Comparison of ENCODE assay signal across 30 cellular contexts in the genomic region with DNA sequence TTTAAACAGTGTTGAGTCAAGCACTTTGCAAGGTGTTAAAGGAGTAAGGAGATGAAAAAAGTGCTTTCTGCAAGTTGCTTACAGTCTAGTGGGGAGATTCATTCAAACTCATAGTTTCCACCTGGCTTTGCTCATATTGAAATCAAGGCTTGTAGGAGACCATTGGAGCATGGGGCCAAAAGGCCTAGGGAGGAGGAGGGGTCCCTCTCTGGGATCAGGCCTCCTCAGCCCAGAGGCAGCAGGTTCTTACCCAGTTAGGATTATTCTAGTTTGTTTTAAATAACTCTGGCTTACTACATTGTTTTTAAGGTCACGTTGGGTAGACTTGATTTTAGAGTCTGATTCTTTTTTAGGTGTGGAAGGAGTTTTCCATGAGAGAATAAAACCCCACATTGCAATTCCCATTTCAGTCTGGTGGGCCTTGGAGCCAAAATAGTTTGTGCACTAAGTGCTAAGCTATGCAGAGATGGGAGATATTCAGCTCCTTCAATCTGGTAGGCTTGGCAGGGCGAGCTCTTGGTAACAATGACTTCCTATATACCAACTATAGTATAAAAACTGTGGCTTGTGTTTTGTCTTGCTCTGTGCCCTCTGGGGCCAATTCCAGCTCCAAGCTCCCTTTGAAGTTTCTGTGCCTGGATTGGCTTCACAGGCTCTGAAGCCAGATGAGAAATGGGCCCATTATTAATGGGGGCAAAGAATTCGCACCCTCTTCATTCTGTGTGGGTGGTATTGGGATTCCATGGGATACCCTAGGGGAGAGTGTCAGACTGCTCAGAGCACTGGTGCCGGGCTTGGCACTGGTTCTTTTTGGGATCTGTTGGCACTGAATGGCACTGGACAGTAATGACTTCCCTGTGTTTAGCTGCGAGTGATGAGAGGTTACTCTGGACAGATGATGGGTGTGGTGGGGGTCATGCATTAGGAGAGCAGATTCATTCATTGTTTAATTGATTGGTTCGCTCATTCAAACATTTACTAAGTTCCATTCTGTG.
"Had no signal": no experiment of that assay in that cellular context is flagged by ENCODE, and none has a peak within 500 bp of the region (broad histone marks: within the 10 kb centered on the region; RNA-seq: fewer than 3 reads in every experiment).

No MANE protein-coding gene starts in this region.

- FAIRE-seq: endometrium, islet of Langerhans, small intestine had no signal

- H3K27ac Mint-ChIP-seq: memory B cell; nephron; stimulated activated naive B cell treated with anti-CD40 and anti-IgM and Interleukin-4, amounts not matched to agents 10 μg/mL and 1 μg/mL and 100 μg/mL, for 72 hours; stimulated activated naive CD8-positive, alpha-beta T cell treated with anti-CD3 and anti-CD28 coated beads, Interleukin-15, Interleukin-2, amounts not matched to agents 100 ng/mL and 50 ng/mL, for 24 hours had no signal

- H3K36me3 Mint-ChIP-seq: memory B cell; stimulated activated naive B cell treated with anti-CD40 and anti-IgM and Interleukin-4, amounts not matched to agents 10 μg/mL and 1 μg/mL and 100 μg/mL, for 72 hours had no signal

- ATAC-seq: heart right ventricle; left colon; psoas muscle; right cardiac atrium; stimulated activated naive B cell treated with anti-CD40 and anti-IgM and Interleukin-4, amounts not matched to agents 10 μg/mL and 1 μg/mL and 100 μg/mL, for 72 hours; upper lobe of right lung had no signal

- H3K27me3 ChIP-seq: ovary, tibial nerve, upper lobe of right lung, uterus had no signal

- H3K27me3 Mint-ChIP-seq: stimulated activated naive CD8-positive, alpha-beta T cell treated with anti-CD3 and anti-CD28 coated beads, Interleukin-15, Interleukin-2, amounts not matched to agents 100 ng/mL and 50 ng/mL, for 24 hours had no signal

- H3K4me3 ChIP-seq: coronary artery, esophagus squamous epithelium, heart right ventricle, lung, ovary, psoas muscle, thoracic aorta, tibial nerve, upper lobe of right lung, uterus had no signal

- H3K4me1 Mint-ChIP-seq: memory B cell; nephron; stimulated activated naive B cell treated with anti-CD40 and anti-IgM and Interleukin-4, amounts not matched to agents 10 μg/mL and 1 μg/mL and 100 μg/mL, for 72 hours had no signal

- H3K9me3 Mint-ChIP-seq: nephron; stimulated activated naive B cell treated with anti-CD40 and anti-IgM and Interleukin-4, amounts not matched to agents 10 μg/mL and 1 μg/mL and 100 μg/mL, for 72 hours; stimulated activated naive CD8-positive, alpha-beta T cell treated with anti-CD3 and anti-CD28 coated beads, Interleukin-15, Interleukin-2, amounts not matched to agents 100 ng/mL and 50 ng/mL, for 24 hours had no signal

- H3K4me3 Mint-ChIP-seq: memory B cell; nephron; stimulated activated naive B cell treated with anti-CD40 and anti-IgM and Interleukin-4, amounts not matched to agents 10 μg/mL and 1 μg/mL and 100 μg/mL, for 72 hours; stimulated activated naive CD8-positive, alpha-beta T cell treated with anti-CD3 and anti-CD28 coated beads, Interleukin-15, Interleukin-2, amounts not matched to agents 100 ng/mL and 50 ng/mL, for 24 hours had no signal

- H3K36me3 ChIP-seq: esophagus squamous epithelium, heart right ventricle, ovary, thoracic aorta, tibial nerve, upper lobe of right lung, uterus had no signal

- DNase-seq: dermis blood vessel endothelial cell; effector memory CD4-positive, alpha-beta T cell; erythroblast; esophagus squamous epithelium; foreskin melanocyte; glutamatergic neuron; heart right ventricle; hippocampal formation; kidney glomerular epithelial cell; left colon; nucleus accumbens; ovary; posterior cingulate gyrus; psoas muscle; right cardiac atrium; small intestine; stimulated activated CD4-positive, alpha-beta T cell treated with anti-CD3 and anti-CD28 coated beads, Interleukin-15, amount 100 ng/mL, for 24 hours; stimulated activated CD4-positive, alpha-beta T cell treated with anti-CD3 and anti-CD28 coated beads, Interleukin-2, amount 100 ng/mL, for 48 hours; stimulated activated naive B cell treated with anti-CD40 and anti-IgM and Interleukin-4, amounts not matched to agents 10 μg/mL and 1 μg/mL and 100 μg/mL, for 72 hours; upper lobe of right lung; uterus had no signal

- H3K4me1 ChIP-seq: esophagus squamous epithelium, heart right ventricle, psoas muscle, tibial nerve, upper lobe of right lung, uterus had no signal

- H3K9me3 ChIP-seq: esophagus squamous epithelium, heart right ventricle, ovary, psoas muscle, thoracic aorta, tibial nerve, upper lobe of right lung, uterus had no signal

- H3K27ac ChIP-seq: coronary artery, esophagus squamous epithelium, heart right ventricle, ovary, psoas muscle, thoracic aorta, tibial nerve, upper lobe of right lung, uterus had no signal
